ENCODE assay signal across 14 cellular contexts in genomic region chr18:55387139-55387984, GRCh38.
DNase-seq lines count a peak whose midpoint lies in the region; ATAC-seq, FAIRE-seq and TF ChIP-seq lines count a peak whose summit lies in the region.
"Had no signal": no experiment of that assay in that cellular context is flagged by ENCODE, and none has a peak within 500 bp of the region (broad histone marks: within the 10 kb centered on the region; RNA-seq: fewer than 3 reads in every experiment).

No MANE protein-coding gene starts in this region.

- no TSS peak for BruUV-seq in HepG2 (replicated peaks; lab: Mats Ljungman, UMichigan)

- TF ChIP-seq RAD21 in HepG2 (CRISPR knock-in tag; IDR thresholded peaks at IDR 0.05), result no peak

- no peak for TF ChIP-seq CTCF in HepG2 (CRISPR knock-in tag; IDR thresholded peaks at IDR 0.05)
- no peak for TF ChIP-seq CTCF in tibial artery (IDR thresholded peaks at IDR 0.05)

- 8% methylated on average over 8 of the region's 8 CpGs for WGBS in HepG2 (ENCODE audit: low lambda C conversion rate)

- intact Hi-C loops in HepG2 (cut with micrococcal nuclease; ENCODE audit: unreplicated experiment) (no loop called here), tibial artery (cut with DNase I; ENCODE audit: low total_unique reads) (no loop called here)

- peaks cover 68% of the 10 kb centered on the region for H3K79me2 ChIP-seq in Karpas-422 (ENCODE audit: low read length)
- no peaks in the 10 kb centered on the region for H3K79me2 ChIP-seq in HepG2 (ENCODE audit: insufficient read depth, low read length)

- no peak overlapping the region for H2AFZ ChIP-seq in Karpas-422 (ENCODE audit: low read length)
- no peak overlapping the region for H2AFZ ChIP-seq in HepG2 (ENCODE audit: low read length)
- H2AFZ ChIP-seq: PC-9 had no signal

- H3K4me1 ChIP-seq in Karpas-422 (ENCODE audit: low read length) (no peaks in the 10 kb centered on the region), HepG2 (ENCODE audit: insufficient read depth, low read length) (no peaks in the 10 kb centered on the region), tibial artery (peaks cover 0 to 7% (median 0%) of the 10 kb centered on the region in 4 donors)

- no peak overlapping the region for H3K4me2 ChIP-seq in Karpas-422 (ENCODE audit: low read depth, low read length, poor library complexity, severe bottlenecking)
- no peak overlapping the region for H3K4me2 ChIP-seq in HepG2 (ENCODE audit: low read depth, low read length)
- H3K4me2 ChIP-seq: PC-9 had no signal

- POLR2A ChIA-PET in HepG2 (lab: Yijun Ruan, JAX), result no interaction called here

- H3K36me3 ChIP-seq in Karpas-422 (ENCODE audit: insufficient read depth, low read length) (peaks cover 9% of the 10 kb centered on the region), HepG2 (replicated peaks in 1 of 2; ENCODE audit: control insufficient read depth in 1 of 2, insufficient read depth in 2 of 2, low read length in 2 of 2) (no peaks in the 10 kb centered on the region), tibial artery (no peaks in the 10 kb centered on the region)

- H3K27me3 ChIP-seq in Karpas-422 (ENCODE audit: low read length) (no peaks in the 10 kb centered on the region), HepG2 (ENCODE audit: control insufficient read depth in 1 of 2, insufficient read depth in 2 of 2, low read length in 2 of 2) (no peaks in the 10 kb centered on the region; a peak in 1 of 5 replicates), tibial artery (no peaks in the 10 kb centered on the region)

- H3K9me2 ChIP-seq in Karpas-422 (replicated peaks; ENCODE audit: insufficient read depth, low read length), result no peaks in the 10 kb centered on the region

- CTCF ChIA-PET in HepG2 (lab: Yijun Ruan, JAX; ENCODE audit: low intra/inter-chr PET ratio, low total read pairs), result no interaction called here

- H3K4me3 ChIP-seq in Karpas-422 (ENCODE audit: low read length) (no peak overlapping the region), HepG2 (replicated peaks in 1 of 3; ENCODE audit: insufficient read depth in 1 of 3, low read depth in 2 of 3, low read length in 3 of 3) (no peak overlapping the region), skin epidermis (no peak overlapping the region), tibial artery (no peak overlapping the region)
- H3K4me3 ChIP-seq: PC-9 had no signal

- peak; percentile 45 for FAIRE-seq in endometrium (lab: Jason Lieb, UNC)
- no peak for FAIRE-seq in HepG2 (lab: Jason Lieb, UNC)

- DNase-seq in Karpas-422 (no peak), HepG2 (ENCODE audit: low spot score) (peak; percentile 0), COR-L47 (lab: John Stamatoyannopoulos, UW) (no peak), tibial artery (no peak)
- DNase-seq: activated CD4-positive, alpha-beta T cell treated with anti-CD3 and anti-CD28 coated beads, Interleukin-2, amount 10 ng/mL, durations not matched to agents 24 days and 14 days; DMS153; NCI-H1105 treated with DMSO at 0.1 percent for 48 hours; NCI-H446; PC-9 had no signal

- in situ Hi-C loops in HepG2 (cut with HindIII; ENCODE audit: extremely low pct_ligation_motif_present, low pct_unique_long_range_greater_than_20kb), result no loop called here

- ATAC-seq in HepG2 (no peak), HG02938 (IDR thresholded peaks at IDR 0.05; ENCODE audit: unreplicated experiment) (no peak), GM18858 (IDR thresholded peaks at IDR 0.05; ENCODE audit: unreplicated experiment) (no peak)

- no peaks in the 10 kb centered on the region for H4K20me1 ChIP-seq in Karpas-422 (ENCODE audit: insufficient read depth, low read depth, low read length)
- H4K20me1 ChIP-seq in HepG2 (ENCODE audit: insufficient read depth, low read length), result no peaks in the 10 kb centered on the region

- no peaks in the 10 kb centered on the region for H3K9me3 ChIP-seq in Karpas-422 (ENCODE audit: low read length)
- 0 out of 2 replicates have a peak, but pooled peaks cover 11% of the 10 kb centered on the region for H3K9me3 ChIP-seq in HepG2 (ENCODE audit: low read length)
- H3K9me3 ChIP-seq in tibial artery, result no peaks in the 10 kb centered on the region

- TF ChIP-seq EP300 in HepG2 (IDR thresholded peaks at IDR 0.05; ENCODE audit: low read depth in 2 of 2, low read length in 2 of 2) (no peak), HepG2 (CRISPR knock-in tag; IDR thresholded peaks at IDR 0.05; ENCODE audit: borderline replicate concordance) (no peak)

- H3K9ac ChIP-seq in Karpas-422 (ENCODE audit: low read length) (no peak overlapping the region), HepG2 (ENCODE audit: insufficient read depth, low read depth, low read length) (no peak overlapping the region)

- H3K27ac ChIP-seq in Karpas-422 (ENCODE audit: low read length) (0 out of 2 replicates have a peak overlapping the region, but pooled peaks have one; percentile 6), HepG2 (ENCODE audit: extremely low read length, insufficient read depth, low read length) (no peak overlapping the region), skin epidermis (peak overlapping the region in 12 of 21 experiments; percentile 17 to 59 (median 42)), tibial artery (no peak overlapping the region)
- H3K27ac ChIP-seq: epithelial cell of prostate, PC-9 had no signal

- TF ChIP-seq POLR2A in HepG2 (IDR thresholded peaks at IDR 0.05; ENCODE audit: insufficient read depth in 1 of 2, low read depth in 2 of 2, low read length in 2 of 2), result no peak

TF ChIP-seq in HepG2, 621 proteins besides CTCF, POLR2A, EP300 and RAD21:
- no peak for TF ChIP-seq NCOA5 (CRISPR knock-in tag; IDR thresholded peaks at IDR 0.05)
- TF ChIP-seq LBX2 (CRISPR knock-in tag; IDR thresholded peaks at IDR 0.05; ENCODE audit: borderline replicate concordance), result no peak
- no peak for TF ChIP-seq SIX4 (CRISPR knock-in tag; IDR thresholded peaks at IDR 0.05)
- no peak for TF ChIP-seq ZNF331 (CRISPR knock-in tag; IDR thresholded peaks at IDR 0.05)
- TF ChIP-seq HMG20B (CRISPR knock-in tag; conservative IDR thresholded peaks at IDR 0.05), result no peak
- no peak for TF ChIP-seq ZNF749 (CRISPR knock-in tag; IDR thresholded peaks at IDR 0.05; ENCODE audit: borderline replicate concordance)
- no peak for TF ChIP-seq PREB (CRISPR knock-in tag; IDR thresholded peaks at IDR 0.05)
- no peak for TF ChIP-seq ZNF792 (CRISPR knock-in tag; IDR thresholded peaks at IDR 0.05)
- no peak for TF ChIP-seq BHLHE40 (IDR thresholded peaks at IDR 0.05; ENCODE audit: low read length)
- TF ChIP-seq ARNT (IDR thresholded peaks at IDR 0.05), result no peak
- no peak for TF ChIP-seq MLX (CRISPR knock-in tag; IDR thresholded peaks at IDR 0.05)
- TF ChIP-seq ZBTB1 (CRISPR knock-in tag; IDR thresholded peaks at IDR 0.05; ENCODE audit: borderline replicate concordance), result no peak
- TF ChIP-seq ZNF501 (CRISPR knock-in tag; IDR thresholded peaks at IDR 0.05), result no peak
- TF ChIP-seq GATAD1 (CRISPR knock-in tag; IDR thresholded peaks at IDR 0.05), result no peak
- TF ChIP-seq MYC (CRISPR knock-in tag; IDR thresholded peaks at IDR 0.05; ENCODE audit: borderline replicate concordance), result no peak
- no peak for TF ChIP-seq PCBP2 (optimal IDR thresholded peaks at IDR 0.05; ENCODE audit: low read depth, low read length, poor library complexity, severe bottlenecking)
- no peak for TF ChIP-seq ARID3A (IDR thresholded peaks at IDR 0.05; ENCODE audit: low read depth, low read length)

Comparison
In these comparisons a context has a peak if more than half of its experiments do, and no peak if none do; other contexts are left out.
1. H3K27ac ChIP-seq: peak in Karpas-422 (single experiment) and skin epidermis (12 of 21); none in HepG2 (single experiment) and tibial artery (0 of 2).